In the genomic region with DNA sequence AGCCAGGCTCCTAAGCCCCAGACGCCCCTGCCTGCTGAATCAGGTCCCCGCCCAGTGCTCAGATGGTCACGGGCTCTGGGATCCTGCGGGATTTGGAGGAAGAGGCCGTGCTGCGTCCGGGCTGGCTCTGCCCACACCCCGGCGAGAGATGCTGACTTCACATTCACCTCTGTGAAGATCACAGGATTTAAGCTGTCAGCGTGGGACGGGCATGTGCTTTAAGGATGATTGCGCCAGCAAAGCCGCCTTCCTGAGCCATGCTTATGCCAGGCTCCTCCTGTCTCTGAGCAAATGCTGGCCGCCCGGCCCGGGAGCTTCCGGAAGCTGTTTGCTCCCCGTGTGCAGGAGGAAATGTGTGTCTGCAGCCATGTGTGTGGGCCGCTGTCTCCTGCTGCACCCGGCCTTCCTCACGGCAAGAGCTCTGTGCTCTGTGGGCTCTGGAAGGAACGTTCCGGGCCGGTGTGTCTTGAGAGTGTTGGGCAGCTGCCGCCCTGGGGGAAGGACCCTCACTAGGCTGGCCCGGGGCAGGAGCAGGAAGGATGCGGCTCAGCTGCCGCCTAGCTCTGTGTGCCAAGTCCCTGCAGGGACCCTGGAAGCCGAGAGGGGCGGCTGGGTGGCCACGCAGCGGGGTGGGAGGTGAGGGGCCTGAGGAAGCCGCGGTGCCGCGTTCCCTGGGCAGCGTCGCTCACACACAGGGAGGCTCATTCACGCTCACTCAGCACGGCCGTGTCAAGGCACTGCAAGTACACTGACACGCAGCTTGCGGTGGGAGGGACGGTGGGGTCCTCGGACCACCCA, we compare ENCODE assay signal across 1 cellular context.
TF ChIP-seq lines count a peak whose summit lies in the region.

No MANE protein-coding gene starts in this region.

TF ChIP-seq in IMR-90, 13 proteins besides CTCF, POLR2A, EP300 and RAD21 (continued from another document):
- TF ChIP-seq CHD1 (IDR thresholded peaks at IDR 0.05; ENCODE audit: low read depth, low read length) = no peak
- no peak for TF ChIP-seq FOS (IDR thresholded peaks at IDR 0.05; ENCODE audit: low read depth, low read length)
